Comparison of ENCODE assay signal across 9 cellular contexts in genomic region chr7:139855498-139856270, GRCh38. TPM values are rescaled to one million over a fixed set of nuclear protein-coding genes. Genes with fewer than 3 reads are reported as not detected.
DNase-seq lines count a peak whose midpoint lies in the region; ATAC-seq lines count a peak whose summit lies in the region.
"Had no signal": no experiment of that assay in that cellular context is flagged by ENCODE, and none has a peak within 500 bp of the region (broad histone marks: within the 10 kb centered on the region; RNA-seq: fewer than 3 reads in every experiment).

No MANE protein-coding gene starts in this region.

- H3F3A ChIP-seq in GM23248 (ENCODE audit: insufficient read depth) = peaks cover 8% of the 10 kb centered on the region; the same call in 1 of the 2 replicates

- H3K4me1 ChIP-seq in GM23248 (ENCODE audit: insufficient read depth) = 0 out of 2 replicates have a peak, but pooled peaks cover 8% of the 10 kb centered on the region

- 61% methylated on average over 9 of the region's 9 CpGs for WGBS in GM23248 (ENCODE audit: low coverage in 1 of 2, low lambda C conversion rate in 2 of 2, missing lambda C conversion rate in 2 of 2), 2 experiments

- DNase-seq in SKM-1 treated with dmso at 0.1 percent for 144 hours (lab: John Stamatoyannopoulos, UW; ENCODE audit: unreplicated experiment) = peak; percentile 96
- peak; percentile 47 for DNase-seq in iris pigment epithelial cell (ENCODE audit: low read depth)
- DNase-seq in stimulated activated CD4-positive, alpha-beta T cell treated with anti-CD3 and anti-CD28 coated beads, Interleukin-2, amount 100 ng/mL, for 48 hours = no peak
- DNase-seq in NCI-H2196 (lab: John Stamatoyannopoulos, UW; ENCODE audit: unreplicated experiment) = no peak
- DNase-seq in GM23248 = no peak

- ATAC-seq in GM19025 (IDR thresholded peaks at IDR 0.05; ENCODE audit: low read depth, unreplicated experiment) = peak; percentile 85
- peak; percentile 88 for ATAC-seq in HG02885 (IDR thresholded peaks at IDR 0.05; ENCODE audit: poor library complexity, unreplicated experiment)
- no peak for ATAC-seq in GM18511 (IDR thresholded peaks at IDR 0.05; ENCODE audit: unreplicated experiment)

- H2AFZ ChIP-seq in GM23248 = no peak overlapping the region

- no peaks in the 10 kb centered on the region for H3K9me3 ChIP-seq in GM23248 (ENCODE audit: low read depth)

- no peaks in the 10 kb centered on the region for H3K36me3 ChIP-seq in GM23248 (ENCODE audit: low read depth)

- H3K9ac ChIP-seq in GM23248 = no peak overlapping the region

- H3K27ac ChIP-seq in GM23248 = no peak overlapping the region

- H3K79me2 ChIP-seq in GM23248 (ENCODE audit: insufficient read depth) = no peaks in the 10 kb centered on the region

- H3K4me3 ChIP-seq in GM23248 = no peak overlapping the region
- H3K4me3 ChIP-seq: dorsolateral prefrontal cortex had no signal

- H3K27me3 ChIP-seq in GM23248 (replicated peaks; ENCODE audit: insufficient read depth) = no peaks in the 10 kb centered on the region
- H3K27me3 ChIP-seq: dorsolateral prefrontal cortex had no signal

- in situ Hi-C loops in GM23248 (cut with MboI) = no loop called here

- no peaks in the 10 kb centered on the region for H3K9me2 ChIP-seq in GM23248 (ENCODE audit: insufficient read depth)

- no peak overlapping the region for H3K4me2 ChIP-seq in GM23248 (ENCODE audit: unreplicated experiment)

- no peaks in the 10 kb centered on the region for H4K20me1 ChIP-seq in GM23248 (ENCODE audit: insufficient read depth)

RNA-seq across cellular contexts. Expression of gene TBXAS1, which starts 26.6 kb away (rescaled TPM):
- not detected in 2 replicates for total RNA-seq in GM23248 (2014; rRNA removed; shearing (Covaris generic))
- polyA plus RNA-seq in GM23248 (2016; fragmentation: Nextera tagmentation; extraction: Ambion mirVana) = 0.49 and 2.2 TPM in 2 replicates

Comparison
In these comparisons a context has a peak if more than half of its experiments do, and no peak if none do; other contexts are left out.
1. DNase-seq: peak in SKM-1 treated with dmso at 0.1 percent for 144 hours (single experiment) and iris pigment epithelial cell (single experiment); none in stimulated activated CD4-positive, alpha-beta T cell treated with anti-CD3 and anti-CD28 coated beads, Interleukin-2, amount 100 ng/mL, for 48 hours (0 of 2), NCI-H2196 (single experiment) and GM23248 (single experiment).